In genomic region chr10:42926831-42927230, GRCh38 we compare ENCODE assay signal across 11 cellular contexts.
DNase-seq lines count a peak whose midpoint lies in the region; ATAC-seq, FAIRE-seq and TF ChIP-seq lines count a peak whose summit lies in the region.
"Had no signal": no experiment of that assay in that cellular context is flagged by ENCODE, and none has a peak within 500 bp of the region (broad histone marks: within the 10 kb centered on the region; RNA-seq: fewer than 3 reads in every experiment).

No MANE protein-coding gene starts in this region.

- H3K9me3 ChIP-seq in H1 (ENCODE audit: insufficient read depth in 2 of 2, low read depth in 1 of 2, low read length in 1 of 2) (no peaks in the 10 kb centered on the region), neuronal stem cell (replicated peaks in 1 of 2; ENCODE audit: control insufficient read depth in 2 of 2, insufficient read depth in 1 of 2, low read depth in 1 of 2, low read length in 2 of 2) (no peaks in the 10 kb centered on the region)
- H3K9me3 ChIP-seq: ascending aorta had no signal

- H2BK12ac ChIP-seq in H1 (ENCODE audit: low read depth, low read length) (no peak overlapping the region), neuronal stem cell (ENCODE audit: low read length) (no peak overlapping the region)

- H2BK15ac ChIP-seq in H1 (ENCODE audit: low read length): peak overlapping the region; percentile 54; the same call in 1 of the 2 replicates
- no peak overlapping the region for H2BK15ac ChIP-seq in neuronal stem cell (ENCODE audit: low read length)

- TF ChIP-seq CTCF in H1 (IDR thresholded peaks at IDR 0.05; ENCODE audit: control extremely low read depth in 1 of 3, insufficient read depth in 1 of 3, low read depth in 1 of 3, low read length in 3 of 3): no peak

- POLR2A ChIA-PET in H1 (lab: Charles Lee; ENCODE audit: partially characterized antibody): interaction anchor here (1.0 kb wide), 1 partner anchor 25 kb away, joined by 3 read pairs; no protein-coding TSS in a partner anchor

- no peak overlapping the region for H3K56ac ChIP-seq in H1 (replicated peaks; ENCODE audit: insufficient read length, low read depth, low read length)

- H2AK5ac ChIP-seq in H1 (ENCODE audit: low read depth, low read length) (no peak overlapping the region), neuronal stem cell (ENCODE audit: low read depth, low read length) (no peak overlapping the region)

- no peaks in the 10 kb centered on the region for H4K20me1 ChIP-seq in H1 (replicated peaks in 1 of 2; ENCODE audit: control insufficient read depth in 1 of 2, insufficient read depth in 2 of 2, low read length in 2 of 2)

- no peak for TF ChIP-seq POLR2A in H1 (IDR thresholded peaks at IDR 0.05; ENCODE audit: control extremely low read depth in 1 of 2, low read depth in 2 of 2, low read length in 2 of 2)

- no peaks in the 10 kb centered on the region for H3K23me2 ChIP-seq in H1 (ENCODE audit: low read depth, low read length)

- no peak for ATAC-seq in GM21423 (IDR thresholded peaks at IDR 0.05; ENCODE audit: unreplicated experiment)

- peaks cover 0 to 3% (median 0%) of the 10 kb centered on the region in 4 experiments; a peak in 3 of 7 replicates for H3K27me3 ChIP-seq in H1 (replicated peaks in 1 of 4; ENCODE audit: control insufficient read depth in 3 of 4, extremely low read depth in 1 of 4, insufficient read depth in 3 of 4, low read length in 3 of 4)
- H3K27me3 ChIP-seq in neuronal stem cell (ENCODE audit: control insufficient read depth in 3 of 3, insufficient read depth in 3 of 3, low read depth in 1 of 3, low read length in 3 of 3): peaks cover 0 to 11% (median 0%) of the 10 kb centered on the region in 3 experiments
- H3K27me3 ChIP-seq: ascending aorta had no signal

- 21% methylated on average over 6 of the region's 6 CpGs; no CpG with 5 or more reads in 1 of the 2 experiments for WGBS in H1 (ENCODE audit: extremely low coverage in 1 of 2, insufficient coverage in 1 of 2, insufficient read length in 1 of 2, insufficient replicate concordance in 2 of 2, low coverage in 1 of 2, low lambda C conversion rate in 2 of 2, missing lambda C conversion rate in 1 of 2), 2 experiments
- no CpG with 5 or more reads among the region's 6 CpGs for WGBS in neuronal stem cell (ENCODE audit: extremely low coverage in 2 of 2, insufficient read length in 2 of 2, insufficient replicate concordance in 1 of 2), 2 donors

- H3K4ac ChIP-seq in H1 (replicated peaks; ENCODE audit: insufficient read length, low read depth, low read length): no peak overlapping the region
- no peak overlapping the region for H3K4ac ChIP-seq in neuronal stem cell (ENCODE audit: low read length)

- H3K4me2 ChIP-seq in H1 (ENCODE audit: insufficient read depth in 1 of 2, low read depth in 2 of 2, low read length in 2 of 2) (no peak overlapping the region; a peak in 1 of 4 replicates), neuronal stem cell (ENCODE audit: insufficient read depth, low read length, poor library complexity, severe bottlenecking) (no peak overlapping the region)

- no peak for TF ChIP-seq EP300 in H1 (IDR thresholded peaks at IDR 0.05; ENCODE audit: borderline replicate concordance in 1 of 2, low read depth in 2 of 2, low read length in 2 of 2)

- no peak overlapping the region for H2BK20ac ChIP-seq in H1 (ENCODE audit: low read length)

- DNase-seq in EH (ENCODE audit: low read depth) (peak; percentile 49), HTR-8/SVneo (ENCODE audit: insufficient read length, low spot score) (peak; percentile 22), H1 (ENCODE audit: low read depth in 1 of 2, low spot score in 2 of 2) (peak in 1 of 2 experiments; percentile 60), neuronal stem cell (ENCODE audit: low spot score) (peak; percentile 45), Kasumi-1 (lab: John Stamatoyannopoulos, UW) (no peak), kidney glomerular epithelial cell (lab: John Stamatoyannopoulos, UW) (no peak)
- no peak for DNase-seq in stimulated activated CD4-positive, alpha-beta T cell treated with anti-CD3 and anti-CD28 coated beads, Interleukin-4, amount 100 ng/mL, for 1 hour
- DNase-seq: activated CD4-positive, alpha-beta T cell treated with anti-CD3 and anti-CD28 coated beads for 4 hours; NCI-H187 treated with DMSO at 0.1 percent for 48 hours had no signal

- H4K91ac ChIP-seq in H1 (replicated peaks; ENCODE audit: insufficient read length, low read length): no peak overlapping the region
- H4K91ac ChIP-seq in neuronal stem cell (ENCODE audit: low read depth, low read length, poor library complexity): no peak overlapping the region

- peak overlapping the region; percentile 59; the same call in 1 of the 2 replicates for H2AFZ ChIP-seq in H1 (ENCODE audit: low read length)
- no peak overlapping the region for H2AFZ ChIP-seq in neuronal stem cell (ENCODE audit: low read length)

- H2BK5ac ChIP-seq in H1 (ENCODE audit: low read depth, low read length) (no peak overlapping the region), neuronal stem cell (ENCODE audit: low read length) (no peak overlapping the region)

- H3K9ac ChIP-seq in H1 (replicated peaks in 1 of 4; ENCODE audit: extremely low read depth in 1 of 4, low read depth in 3 of 4, low read length in 3 of 4): no peak overlapping the region
- H3K9ac ChIP-seq in neuronal stem cell (ENCODE audit: low read depth, low read length, poor library complexity): no peak overlapping the region

- H3K36me3 ChIP-seq in H1 (ENCODE audit: control insufficient read depth in 2 of 4, insufficient read depth in 4 of 4, low read length in 3 of 4) (no peaks in the 10 kb centered on the region), neuronal stem cell (replicated peaks in 1 of 2; ENCODE audit: control insufficient read depth in 2 of 2, insufficient read depth in 2 of 2, low read length in 2 of 2) (no peaks in the 10 kb centered on the region)
- H3K36me3 ChIP-seq: ascending aorta had no signal

- H3K79me1 ChIP-seq in H1 (ENCODE audit: low read depth, low read length) (no peaks in the 10 kb centered on the region), neuronal stem cell (ENCODE audit: low read depth, low read length) (peaks cover 2% of the 10 kb centered on the region)

- H3K23ac ChIP-seq in H1 (ENCODE audit: insufficient read length) (no peak overlapping the region), neuronal stem cell (ENCODE audit: low read depth, low read length, poor library complexity) (no peak overlapping the region)

- FAIRE-seq in HTR-8/SVneo (lab: Jason Lieb, UNC) (no peak), H1 (lab: Jason Lieb, UNC) (peak; percentile 39)

- H4K8ac ChIP-seq in H1 (ENCODE audit: extremely low read depth, insufficient read depth, low read length) (no peak overlapping the region; the same call in 1 of the 2 replicates), neuronal stem cell (ENCODE audit: low read depth, low read length) (no peak overlapping the region)

- no peak overlapping the region for H2BK120ac ChIP-seq in H1 (replicated peaks; ENCODE audit: low read depth, low read length)
- H2BK120ac ChIP-seq in neuronal stem cell (ENCODE audit: low read depth, low read length): no peak overlapping the region

- H3K4me1 ChIP-seq in H1 (replicated peaks in 1 of 4; ENCODE audit: control insufficient read depth in 3 of 4, insufficient read depth in 4 of 4, low read length in 3 of 4) (peaks cover 0 to 14% (median 6%) of the 10 kb centered on the region in 4 experiments; a peak in 5 of 7 replicates), neuronal stem cell (ENCODE audit: control insufficient read depth in 2 of 2, insufficient read depth in 1 of 2, low read depth in 1 of 2, low read length in 2 of 2) (peaks cover 0 to 16% of the 10 kb centered on the region in 2 donors)
- H3K4me1 ChIP-seq: ascending aorta had no signal

- no peaks in the 10 kb centered on the region for H3K79me2 ChIP-seq in H1 (ENCODE audit: control insufficient read depth in 1 of 2, insufficient read depth in 2 of 2, low read length in 2 of 2)

- H3K27ac ChIP-seq in H1 (ENCODE audit: low read depth, low read length) (no peak overlapping the region), neuronal stem cell (replicated peaks; ENCODE audit: low read length) (no peak overlapping the region)
- H3K27ac ChIP-seq: ascending aorta had no signal

- H3K14ac ChIP-seq in H1 (ENCODE audit: insufficient read length): no peak overlapping the region
- peak overlapping the region; percentile 21 for H3K14ac ChIP-seq in neuronal stem cell (ENCODE audit: low read length)

- no peak for TF ChIP-seq RAD21 in H1 (IDR thresholded peaks at IDR 0.05 in 1 of 2, conservative IDR thresholded peaks at IDR 0.05 in 1 of 2; ENCODE audit: low read depth in 2 of 2, low read length in 2 of 2)

- H3K4me3 ChIP-seq in H1 (ENCODE audit: extremely low read depth in 1 of 4, insufficient read depth in 2 of 4, low read depth in 3 of 4, low read length in 4 of 4) (no peak overlapping the region), neuronal stem cell (ENCODE audit: low read length in 2 of 2) (no peak overlapping the region)
- H3K4me3 ChIP-seq: ascending aorta had no signal

- CTCF ChIA-PET in H1 (lab: Charles Lee; ENCODE audit: partially characterized antibody): interaction anchor here (0.6 to 2.5 kb wide), 12 partner anchors 10 to 156 kb away, joined by 3 to 11 read pairs (median 4); no protein-coding TSS in a partner anchor

- H3K18ac ChIP-seq in H1 (ENCODE audit: extremely low read depth, low read length): no peak overlapping the region
- H3K18ac ChIP-seq in neuronal stem cell (ENCODE audit: low read length): no peak overlapping the region

- H4K5ac ChIP-seq in H1 (ENCODE audit: insufficient read length, low read depth, low read length): no peak overlapping the region

TF ChIP-seq in H1, 55 proteins besides CTCF, POLR2A, EP300 and RAD21:
- TF ChIP-seq SAP30 (IDR thresholded peaks at IDR 0.05; ENCODE audit: insufficient read depth, insufficient replicate concordance, low read length) (no peak), TEAD4 (IDR thresholded peaks at IDR 0.05; ENCODE audit: low read depth, low read length) (peak; percentile 71; the same call in 1 of the 2 replicates)

Comparison
In these comparisons a context has a peak if more than half of its experiments do, and no peak if none do; other contexts are left out.
1. DNase-seq: peak in EH (single experiment), HTR-8/SVneo (single experiment) and neuronal stem cell (single experiment); none in Kasumi-1 (0 of 2), stimulated activated CD4-positive, alpha-beta T cell treated with anti-CD3 and anti-CD28 coated beads, Interleukin-4, amount 100 ng/mL, for 1 hour (single experiment) and kidney glomerular epithelial cell (single experiment).